1 cellular context compared by ENCODE assay signal in the genomic region with DNA sequence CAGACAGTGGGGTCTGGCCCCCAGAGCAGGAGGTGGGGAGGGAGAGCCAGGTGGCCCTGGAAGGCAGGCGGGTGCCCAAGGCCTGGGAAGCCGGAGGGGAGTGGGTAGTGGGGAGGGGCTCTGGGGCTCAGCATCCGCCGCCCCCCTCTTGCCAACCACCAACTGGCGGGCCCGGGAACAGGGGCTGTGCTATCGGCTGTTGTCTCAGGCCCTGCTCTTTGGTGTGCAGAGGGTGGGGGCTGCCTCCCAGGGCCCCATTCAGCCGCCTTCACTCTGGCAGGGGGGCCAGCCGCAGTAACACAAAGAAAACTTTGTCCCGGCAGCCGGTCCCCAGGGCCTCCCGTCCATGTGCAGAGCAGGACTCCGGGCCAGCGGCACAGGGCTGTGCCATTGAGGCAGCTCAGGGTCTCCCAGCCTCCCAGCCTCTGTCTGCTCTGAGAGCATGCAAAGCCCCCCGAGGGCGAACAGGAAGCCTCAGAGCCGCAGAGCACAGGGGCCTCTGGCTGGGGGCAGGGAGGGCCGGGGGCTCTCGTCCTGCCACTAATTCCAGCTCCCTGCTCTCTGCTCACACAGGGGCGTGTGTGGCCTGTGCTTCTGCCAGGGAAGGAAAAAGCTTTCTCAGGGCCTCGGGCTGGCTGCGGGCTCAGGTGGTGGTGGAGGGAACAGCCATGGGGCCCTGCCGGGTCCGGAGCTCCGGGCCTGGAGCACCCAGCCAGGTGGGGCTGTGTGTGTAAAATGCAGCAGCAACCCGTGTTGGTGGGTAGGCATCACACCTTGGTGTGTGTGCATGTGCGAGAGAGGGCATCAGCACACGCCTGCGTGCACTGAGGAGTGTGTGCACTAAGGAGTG.
TF ChIP-seq lines count a peak whose summit lies in the region.

No MANE protein-coding gene starts in this region.

TF ChIP-seq in WTC11, 78 proteins besides CTCF, POLR2A, EP300 and RAD21:
- TF ChIP-seq FOXP1 (CRISPR knock-in tag; IDR thresholded peaks at IDR 0.05; ENCODE audit: borderline replicate concordance) (0 out of 2 replicates have a peak, but pooled peaks have one; percentile 12), MYBL2 (CRISPR knock-in tag; IDR thresholded peaks at IDR 0.05) (no peak)
- TF ChIP-seq, protein P1, sequence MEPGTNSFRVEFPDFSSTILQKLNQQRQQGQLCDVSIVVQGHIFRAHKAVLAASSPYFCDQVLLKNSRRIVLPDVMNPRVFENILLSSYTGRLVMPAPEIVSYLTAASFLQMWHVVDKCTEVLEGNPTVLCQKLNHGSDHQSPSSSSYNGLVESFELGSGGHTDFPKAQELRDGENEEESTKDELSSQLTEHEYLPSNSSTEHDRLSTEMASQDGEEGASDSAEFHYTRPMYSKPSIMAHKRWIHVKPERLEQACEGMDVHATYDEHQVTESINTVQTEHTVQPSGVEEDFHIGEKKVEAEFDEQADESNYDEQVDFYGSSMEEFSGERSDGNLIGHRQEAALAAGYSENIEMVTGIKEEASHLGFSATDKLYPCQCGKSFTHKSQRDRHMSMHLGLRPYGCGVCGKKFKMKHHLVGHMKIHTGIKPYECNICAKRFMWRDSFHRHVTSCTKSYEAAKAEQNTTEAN (CRISPR knock-in tag; IDR thresholded peaks at IDR 0.05), result 0 out of 2 replicates have a peak, but pooled peaks have one; percentile 12
